Comparison of ENCODE assay signal across 11 cellular contexts in genomic region chr16:67216612-67217490, GRCh38. TPM values are rescaled to one million over a fixed set of nuclear protein-coding genes. Genes with fewer than 3 reads are reported as not detected.
DNase-seq lines count a peak whose midpoint lies in the region; ATAC-seq and TF ChIP-seq lines count a peak whose summit lies in the region.
"Had no signal": no experiment of that assay in that cellular context is flagged by ENCODE, and none has a peak within 500 bp of the region (broad histone marks: within the 10 kb centered on the region; RNA-seq: fewer than 3 reads in every experiment).

No MANE protein-coding gene starts in this region.

- TF ChIP-seq CTCF in HFFc6 (IDR thresholded peaks at IDR 0.05) (no peak), ascending aorta (IDR thresholded peaks at IDR 0.05) (no peak), mucosa of descending colon (IDR thresholded peaks at IDR 0.05) (no peak), GM20000 (IDR thresholded peaks at IDR 0.05; ENCODE audit: extremely low read depth, missing control alignments) (no peak)

- H3K27ac Mint-ChIP-seq in HFFc6, result peak overlapping the region; percentile 20; the same call in 1 of the 2 replicates

- DNase-seq in HFFc6, result no peak
- peak in 1 of 2 donors; percentile 77 for DNase-seq in ascending aorta (ENCODE audit: low spot score in 2 of 2)
- DNase-seq in mucosa of descending colon, result no peak
- no peak for DNase-seq in ecto neural progenitor cell (ENCODE audit: low spot score)
- no peak for DNase-seq in DMS53 treated with DMSO at 0.1 percent for 48 hours (lab: John Stamatoyannopoulos, UW; ENCODE audit: unreplicated experiment)
- no peak for DNase-seq in GM20000 (ENCODE audit: low spot score)
- DNase-seq: activated T-cell treated with anti-CD3 and anti-CD28 coated beads, Interleukin-2, amount 50 U/mL, for 48 hours; NCI-H748 treated with DMSO at 0.1 percent for 48 hours had no signal

- H3K9me3 ChIP-seq in ascending aorta, result no peaks in the 10 kb centered on the region
- H3K9me3 ChIP-seq in mucosa of descending colon, result no peaks in the 10 kb centered on the region
- H3K9me3 ChIP-seq: tibial nerve had no signal

- intact Hi-C loops in ascending aorta (cut with DNase I) (no loop called here), mucosa of descending colon (cut with DNase I, micrococcal nuclease) (no loop called here)

- H3K36me3 ChIP-seq in ascending aorta (no peaks in the 10 kb centered on the region), mucosa of descending colon (ENCODE audit: low read depth) (no peaks in the 10 kb centered on the region)

- H3K27me3 ChIP-seq in ascending aorta, result no peaks in the 10 kb centered on the region
- H3K27me3 ChIP-seq: tibial nerve had no signal

- peaks cover 20% of the 10 kb centered on the region for H3K36me3 Mint-ChIP-seq in HFFc6 (ENCODE audit: low read depth)

- H3K4me1 ChIP-seq in ascending aorta (no peaks in the 10 kb centered on the region), mucosa of descending colon (ENCODE audit: low read depth) (no peaks in the 10 kb centered on the region)

- H3K4me3 ChIP-seq in ascending aorta (no peak overlapping the region), mucosa of descending colon (no peak overlapping the region)
- H3K4me3 ChIP-seq: tibial nerve had no signal

- peak; percentile 50 for ATAC-seq in mucosa of descending colon

- no peak overlapping the region for H3K4me3 Mint-ChIP-seq in HFFc6

- no peaks in the 10 kb centered on the region for H3K9me3 Mint-ChIP-seq in HFFc6

- H3K27me3 Mint-ChIP-seq in HFFc6 (ENCODE audit: insufficient read depth), result peaks cover 5% of the 10 kb centered on the region; the same call in 1 of the 2 replicates

- H3K4me1 Mint-ChIP-seq in HFFc6 (ENCODE audit: low read depth), result peaks cover 32% of the 10 kb centered on the region

- peak overlapping the region; percentile 14 to 22 for H3K27ac ChIP-seq in ascending aorta
- H3K27ac ChIP-seq: C4-2B had no signal

RNA-seq across cellular contexts. Expression of gene TMEM208, which starts 10.1 kb away (rescaled TPM):
- total RNA-seq in HFFc6 (2021; fragmentation: NEBNext Ultra II Directional; extraction: Animal tissue kit (Norgen Biotek cat#: 25700)), result 10 to 100 TPM; 50.9 to 67.8 (median 58.4) TPM
- 8.3 TPM for total RNA-seq in ascending aorta
- total RNA-seq in mucosa of descending colon, result 10 to 100 TPM; 30.8 to 39.6 (median 36.1) TPM

RNA-seq across cellular contexts. Expression of gene ELMO3, which starts 17.9 kb away (rescaled TPM):
- 1 to 10 TPM in 3 of 6 experiments, under 1 TPM in 3; 0.79 to 1.3 (median 1.1) TPM for total RNA-seq in HFFc6 (2021; fragmentation: NEBNext Ultra II Directional; extraction: Animal tissue kit (Norgen Biotek cat#: 25700))
- total RNA-seq in ascending aorta, result not detected
- 10 to 100 TPM; 25.4 to 68.0 (median 42.1) TPM for total RNA-seq in mucosa of descending colon

RNA-seq across cellular contexts. Expression of gene E2F4, which starts 24.9 kb away (rescaled TPM):
- 10 to 100 TPM; 52.9 to 64.7 (median 61.0) TPM for total RNA-seq in HFFc6 (2021; fragmentation: NEBNext Ultra II Directional; extraction: Animal tissue kit (Norgen Biotek cat#: 25700))
- total RNA-seq in ascending aorta (114 TPM), mucosa of descending colon (10 to 100 TPM; 70.5 to 77.4 (median 72.9) TPM)

RNA-seq across cellular contexts. Expression of gene EXOC3L1, which starts 26.9 kb away (rescaled TPM):
- total RNA-seq in HFFc6 (2021; fragmentation: NEBNext Ultra II Directional; extraction: Animal tissue kit (Norgen Biotek cat#: 25700)), result under 1 TPM in 1 of 6 experiments, not detected in 5; 0.18 TPM
- total RNA-seq in ascending aorta, result 11.2 TPM
- total RNA-seq in mucosa of descending colon, result 1 to 10 TPM; 2.6 to 6.8 (median 2.7) TPM
- total RNA-seq: chondrocyte had no signal

RNA-seq across cellular contexts. Expression of gene FHOD1, which starts 30.4 kb away (rescaled TPM):
- 10 to 100 TPM; 46.3 to 55.9 (median 51.1) TPM for total RNA-seq in HFFc6 (2021; fragmentation: NEBNext Ultra II Directional; extraction: Animal tissue kit (Norgen Biotek cat#: 25700))
- total RNA-seq in ascending aorta, result 20.2 TPM
- total RNA-seq in mucosa of descending colon, result 10 to 100 TPM; 30.7 to 36.5 (median 34.1) TPM

Comparison
In these comparisons a context has a peak if more than half of its experiments do, and no peak if none do; other contexts are left out.
1. RNA of gene ELMO3, which starts 17.9 kb away (total RNA-seq): 25.4 to 68.0 TPM in mucosa of descending colon; 0.79 to 1.3 TPM in HFFc6 and not detected in ascending aorta (single experiment); every median in the first group is over 10 times any median in the second.